8 cellular contexts compared by ENCODE assay signal in the genomic region with DNA sequence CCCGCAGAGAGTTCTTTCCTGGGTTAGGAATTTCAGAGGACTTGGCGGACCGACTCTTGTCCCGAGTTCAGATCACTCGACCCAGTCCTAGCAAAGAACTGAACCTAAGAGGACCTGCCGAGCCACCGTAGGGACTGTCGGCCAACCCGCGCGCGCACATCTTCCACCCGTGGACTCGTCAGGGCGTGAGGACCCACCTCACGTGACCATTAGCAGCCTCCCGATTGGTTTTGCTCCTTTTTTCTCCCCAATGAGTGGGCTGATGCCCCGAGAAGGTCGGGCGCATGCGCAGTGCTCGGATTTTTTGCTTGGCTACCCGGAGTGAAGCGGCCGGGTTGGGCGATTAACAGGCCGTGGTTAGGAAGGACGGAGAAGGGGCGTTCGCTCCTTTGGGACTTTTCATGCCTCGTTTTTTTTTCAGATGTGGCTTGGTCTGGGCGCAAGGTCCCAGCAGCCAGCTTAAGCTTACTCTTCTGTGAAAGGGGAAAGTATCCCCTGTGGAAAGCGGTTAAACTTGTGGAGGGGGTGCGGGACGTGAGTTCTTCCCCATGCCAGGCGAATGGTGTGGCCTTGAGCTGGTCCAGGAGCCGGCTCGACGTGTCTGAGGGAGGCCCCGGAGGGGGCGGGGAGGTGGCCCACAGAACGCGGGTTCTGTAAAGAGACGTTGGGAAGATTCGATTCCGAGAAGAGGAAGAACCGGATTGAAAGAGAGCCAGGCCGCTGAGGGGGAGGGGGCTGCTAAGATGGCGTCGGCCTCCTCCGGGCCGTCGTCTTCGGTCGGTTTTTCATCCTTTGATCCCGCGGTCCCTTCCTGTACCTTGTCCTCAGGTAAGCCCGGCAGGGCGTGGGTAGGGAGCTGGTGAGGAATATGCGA. TPM values are rescaled to one million over a fixed set of nuclear protein-coding genes. Genes with fewer than 3 reads are reported as not detected.
A peak's percentile ranks its signal among the peaks of the same experiment; 100 is the strongest.
DNase-seq lines count a peak whose midpoint lies in the region; ATAC-seq lines count a peak whose summit lies in the region.

A gene with protein sequence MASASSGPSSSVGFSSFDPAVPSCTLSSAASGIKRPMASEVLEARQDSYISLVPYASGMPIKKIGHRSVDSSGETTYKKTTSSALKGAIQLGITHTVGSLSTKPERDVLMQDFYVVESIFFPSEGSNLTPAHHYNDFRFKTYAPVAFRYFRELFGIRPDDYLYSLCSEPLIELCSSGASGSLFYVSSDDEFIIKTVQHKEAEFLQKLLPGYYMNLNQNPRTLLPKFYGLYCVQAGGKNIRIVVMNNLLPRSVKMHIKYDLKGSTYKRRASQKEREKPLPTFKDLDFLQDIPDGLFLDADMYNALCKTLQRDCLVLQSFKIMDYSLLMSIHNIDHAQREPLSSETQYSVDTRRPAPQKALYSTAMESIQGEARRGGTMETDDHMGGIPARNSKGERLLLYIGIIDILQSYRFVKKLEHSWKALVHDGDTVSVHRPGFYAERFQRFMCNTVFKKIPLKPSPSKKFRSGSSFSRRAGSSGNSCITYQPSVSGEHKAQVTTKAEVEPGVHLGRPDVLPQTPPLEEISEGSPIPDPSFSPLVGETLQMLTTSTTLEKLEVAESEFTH (plus strand): TSS at position 299 of the 874 bp plus-strand sequence. CDS start 445 bp downstream, at position 744.

- peak within 1 kb of the TSS; percentile 89 for H3K4me3 ChIP-seq in CD8-positive, alpha-beta memory T cell (ENCODE audit: low read length)
- H3K4me3 ChIP-seq in effector memory CD4-positive, alpha-beta T cell (ENCODE audit: insufficient read depth, low read depth, low read length, poor library complexity, severe bottlenecking): peak within 1 kb of the TSS; percentile 90

- H3K36me3 Mint-ChIP-seq in CD8-positive, alpha-beta memory T cell: peaks cover 0 to 30% (median 5%) of the 10 kb centered on the region in 3 donors

- CTCF ChIA-PET in CD8-positive, alpha-beta memory T cell (lab: Charles Lee): interaction anchor here (0.9 to 3.4 kb wide), 3 partner anchors 9 to 99 kb away, joined by 3 to 13 read pairs (median 3); a partner anchor contains a TSS
- CTCF ChIA-PET in activated CD8-positive, alpha-beta memory T cell treated with anti-CD3 and anti-CD28 coated beads for 36 hours (lab: Charles Lee): interaction anchor here (1.0 to 1.2 kb wide), 4 partner anchors 9 to 242 kb away, joined by 3 to 4 read pairs (median 3); no protein-coding TSS in a partner anchor

- H3K27ac ChIP-seq in CD8-positive, alpha-beta memory T cell (ENCODE audit: low read depth, low read length): peak within 1 kb of the TSS; percentile 85
- peak within 1 kb of the TSS; percentile 83 for H3K27ac ChIP-seq in effector memory CD4-positive, alpha-beta T cell (ENCODE audit: insufficient read depth, low read length, poor library complexity, severe bottlenecking)

- peak; percentile 96 to 99 (median 99) for DNase-seq in CD8-positive, alpha-beta memory T cell
- DNase-seq in HT-29 (ENCODE audit: low spot score): peak; percentile 99
- DNase-seq in NOMO-1 (lab: John Stamatoyannopoulos, UW; ENCODE audit: unreplicated experiment in 2 of 2): peak; percentile 99
- peak; percentile 96 to 99 (median 99) for DNase-seq in effector memory CD4-positive, alpha-beta T cell
- DNase-seq in lung microvascular endothelial cell (ENCODE audit: low read depth in 2 of 2): peak; percentile 98 to 99
- DNase-seq in stimulated activated CD4-positive, alpha-beta T cell treated with anti-CD3 and anti-CD28 coated beads, TNF-alpha, amount 100 ng/mL, for 48 hours (ENCODE audit: low read depth in 3 of 3): peak; percentile 98 to 99 (median 98)

- H3K27me3 ChIP-seq in CD8-positive, alpha-beta memory T cell (ENCODE audit: insufficient read depth, low read length, poor library complexity, severe bottlenecking): no peaks in the 10 kb centered on the region
- H3K27me3 ChIP-seq in effector memory CD4-positive, alpha-beta T cell (replicated peaks; ENCODE audit: control insufficient read depth, insufficient read depth, low read length, poor library complexity, severe bottlenecking): no peaks in the 10 kb centered on the region

- peak; percentile 84 for ATAC-seq in GM19468 (IDR thresholded peaks at IDR 0.05; ENCODE audit: extremely low read depth, unreplicated experiment)

- peaks cover 18% of the 10 kb centered on the region for H3K4me1 ChIP-seq in CD8-positive, alpha-beta memory T cell (ENCODE audit: insufficient read depth, low read length)
- H3K4me1 ChIP-seq in effector memory CD4-positive, alpha-beta T cell (ENCODE audit: control insufficient read depth, insufficient read depth, low read length, poor library complexity, severe bottlenecking): peaks cover 12% of the 10 kb centered on the region

- POLR2A ChIA-PET in CD8-positive, alpha-beta memory T cell (lab: Charles Lee): interaction anchor here (0.7 to 2.2 kb wide), 2 partner anchors 9 to 56 kb away, joined by 3 to 8 read pairs; a partner anchor contains a TSS
- POLR2A ChIA-PET in activated CD8-positive, alpha-beta memory T cell treated with anti-CD3 and anti-CD28 coated beads for 36 hours (lab: Charles Lee): interaction anchor here (0.6 to 1.4 kb wide), 4 partner anchors 9 to 57 kb away, joined by 3 to 7 read pairs (median 4); a partner anchor contains a TSS

- no peaks in the 10 kb centered on the region for H3K9me3 ChIP-seq in CD8-positive, alpha-beta memory T cell (ENCODE audit: low read length)
- H3K9me3 ChIP-seq in effector memory CD4-positive, alpha-beta T cell (ENCODE audit: control insufficient read depth, low read length): no peaks in the 10 kb centered on the region

- peaks cover 5 to 8% of the 10 kb centered on the region in 2 donors for H3K27me3 Mint-ChIP-seq in CD8-positive, alpha-beta memory T cell

- peaks cover 0 to 2% (median 0%) of the 10 kb centered on the region in 5 donors for H3K9me3 Mint-ChIP-seq in CD8-positive, alpha-beta memory T cell

- peak within 1 kb of the TSS; percentile 91 to 99 (median 96) for H3K27ac Mint-ChIP-seq in CD8-positive, alpha-beta memory T cell

- H3K36me3 ChIP-seq in CD8-positive, alpha-beta memory T cell (ENCODE audit: insufficient read depth, low read length): no peaks in the 10 kb centered on the region
- no peaks in the 10 kb centered on the region for H3K36me3 ChIP-seq in effector memory CD4-positive, alpha-beta T cell (ENCODE audit: control insufficient read depth, insufficient read depth, low read length)

- H3K4me3 Mint-ChIP-seq in CD8-positive, alpha-beta memory T cell: peak within 1 kb of the TSS; percentile 95 to 100 (median 98)

- H3K4me1 Mint-ChIP-seq in CD8-positive, alpha-beta memory T cell: peaks cover 36 to 51% (median 44%) of the 10 kb centered on the region in 3 donors

RNA-seq across cellular contexts. Expression of the gene that starts here (rescaled TPM):
- 10 to 100 TPM; 76.7 to 77.0 TPM for total RNA-seq in CD8-positive, alpha-beta memory T cell
- polyA plus RNA-seq in CD8-positive, alpha-beta memory T cell: 13.0 TPM
- 23.6 and 31.2 TPM in 2 replicates for total RNA-seq in HT-29 (2014; rRNA removed; shearing (Covaris generic))
- total RNA-seq in activated CD8-positive, alpha-beta memory T cell treated with anti-CD3 and anti-CD28 coated beads for 36 hours: 10 to 100 TPM; 74.7 to 78.6 TPM
- 30.1 and 39.1 TPM in 2 replicates for total RNA-seq in lung microvascular endothelial cell

Comparison
In these comparisons a context has a peak if more than half of its experiments do, and no peak if none do; other contexts are left out.
1. Peak in every context shown above with its lines: DNase-seq, ATAC-seq, H3K4me3 ChIP-seq and H3K27ac ChIP-seq.